8 cellular contexts compared by ENCODE assay signal in genomic region chr5:10701567-10702039, GRCh38. TPM values are rescaled to one million over a fixed set of nuclear protein-coding genes. Genes with fewer than 3 reads are reported as not detected.
DNase-seq lines count a peak whose midpoint lies in the region; ATAC-seq and TF ChIP-seq lines count a peak whose summit lies in the region.

No MANE protein-coding gene starts in this region.

- WGBS in gastroesophageal sphincter (ENCODE audit: low coverage in 1 of 2), 2 donors, result 13 to 51% methylated on average over 3 to 4 of the region's 6 CpGs

- CTCF ChIA-PET in A673 (lab: Charles Lee), result no interaction called here

- intact Hi-C loops in A673 (cut with micrococcal nuclease; ENCODE audit: unreplicated experiment), result no loop called here

- H3K36me3 ChIP-seq in A673 (ENCODE audit: insufficient read depth, low read length, poor library complexity, severe bottlenecking) (no peaks in the 10 kb centered on the region), thoracic aorta (no peaks in the 10 kb centered on the region), gastroesophageal sphincter (no peaks in the 10 kb centered on the region)

- no peaks in the 10 kb centered on the region for H3K9me3 ChIP-seq in A673 (ENCODE audit: low read depth, low read length, poor library complexity, severe bottlenecking)
- no peaks in the 10 kb centered on the region for H3K9me3 ChIP-seq in thoracic aorta
- H3K9me3 ChIP-seq in gastroesophageal sphincter, result no peaks in the 10 kb centered on the region

- BruUV-seq in A673 (replicated peaks; lab: Mats Ljungman, UMichigan), result no TSS peak

- no peak overlapping the region for H3K4me3 ChIP-seq in A673 (ENCODE audit: low read depth, low read length, poor library complexity, severe bottlenecking)
- no peak overlapping the region for H3K4me3 ChIP-seq in thoracic aorta
- H3K4me3 ChIP-seq in gastroesophageal sphincter, result no peak overlapping the region

- H3K27ac ChIP-seq in A673 (ENCODE audit: low read depth, low read length, poor library complexity, severe bottlenecking), result no peak overlapping the region
- H3K27ac ChIP-seq in thoracic aorta, result peak overlapping the region; percentile 5 to 52
- no peak overlapping the region for H3K27ac ChIP-seq in gastroesophageal sphincter

- POLR2A ChIA-PET in A673 (lab: Charles Lee; ENCODE audit: low non-redundant PET), result no interaction called here

- TF ChIP-seq EP300 in gastroesophageal sphincter (IDR thresholded peaks at IDR 0.05), result no peak

- no peak for ATAC-seq in thoracic aorta (ENCODE audit: insufficient number of reproducible peaks, low FRiP score, low read depth)
- no peak for ATAC-seq in gastroesophageal sphincter
- ATAC-seq in GM19395 (IDR thresholded peaks at IDR 0.05; ENCODE audit: unreplicated experiment), result no peak

- peaks cover 15% of the 10 kb centered on the region for H3K4me1 ChIP-seq in A673 (ENCODE audit: insufficient read depth, low read length, poor library complexity, severe bottlenecking)
- peaks cover 10 to 25% of the 10 kb centered on the region in 2 donors for H3K4me1 ChIP-seq in thoracic aorta (ENCODE audit: control insufficient read depth in 1 of 2, low read depth in 2 of 2)
- H3K4me1 ChIP-seq in gastroesophageal sphincter, result peaks cover 0 to 39% (median 0%) of the 10 kb centered on the region in 3 donors

- TF ChIP-seq CTCF in A673 (conservative IDR thresholded peaks at IDR 0.05; ENCODE audit: low read depth, low read length), result peak; percentile 58
- peak; percentile 69 for TF ChIP-seq CTCF in thoracic aorta (IDR thresholded peaks at IDR 0.05)
- TF ChIP-seq CTCF in gastroesophageal sphincter (IDR thresholded peaks at IDR 0.05), result peak in 2 of 4 experiments; percentile 57 to 76

- H3K27me3 ChIP-seq in A673 (replicated peaks; ENCODE audit: insufficient read depth, low read depth, low read length, poor library complexity) (no peaks in the 10 kb centered on the region), thoracic aorta (replicated peaks; ENCODE audit: insufficient read depth) (no peaks in the 10 kb centered on the region), gastroesophageal sphincter (no peaks in the 10 kb centered on the region)

- TF ChIP-seq POLR2A in gastroesophageal sphincter (IDR thresholded peaks at IDR 0.05), result no peak

- DNase-seq in A673 (ENCODE audit: low spot score) (peak; percentile 55), GM03348 (ENCODE audit: low spot score) (peak; percentile 64), NCI-H69 (lab: John Stamatoyannopoulos, UW) (peak; percentile 47), astrocyte of the hippocampus (ENCODE audit: low read depth, low spot score) (peak; percentile 77), inferior parietal cortex (ENCODE audit: extremely low spot score) (peak; percentile 68), thoracic aorta (ENCODE audit: low spot score) (no peak)

RNA-seq across cellular contexts. Expression of gene DAP, which starts 59.4 kb away (rescaled TPM):
- total RNA-seq in A673 (2021) (95.9 and 98.3 TPM in 2 replicates), thoracic aorta (100 to 1,000 TPM in 1 of 2 donors, 10 to 100 TPM in 1; 79.6 to 113 TPM), gastroesophageal sphincter (10 to 100 TPM; 21.8 to 41.9 (median 36.0) TPM)

Comparison
In these comparisons a context has a peak if more than half of its experiments do, and no peak if none do; other contexts are left out.
1. H3K27ac ChIP-seq: peak in thoracic aorta (2 of 2); none in A673 (single experiment) and gastroesophageal sphincter (0 of 4).